In genomic region chr4:150867148-150867547, GRCh38 we compare ENCODE assay signal across 9 cellular contexts.
A peak's percentile ranks its signal among the peaks of the same experiment; 100 is the strongest.
DNase-seq lines count a peak whose midpoint lies in the region; ATAC-seq and TF ChIP-seq lines count a peak whose summit lies in the region.
"Had no signal": no experiment of that assay in that cellular context is flagged by ENCODE, and none has a peak within 500 bp of the region (broad histone marks: within the 10 kb centered on the region; RNA-seq: fewer than 3 reads in every experiment).

No MANE protein-coding gene starts in this region.

- intact Hi-C loops in left ventricle myocardium inferior (cut with micrococcal nuclease) (loop anchor here (10.0 kb wide), 1 partner anchor 562 kb away; no protein-coding TSS in a partner anchor), sciatic nerve (cut with DNase I) (no loop called here)

- H3K36me3 ChIP-seq in adipocyte (ENCODE audit: control insufficient read depth, insufficient read depth, low read length, severe bottlenecking) (no peaks in the 10 kb centered on the region), left ventricle myocardium inferior (no peaks in the 10 kb centered on the region)

- H3K4me1 ChIP-seq in adipocyte (ENCODE audit: control insufficient read depth, insufficient read depth, low read length) (no peaks in the 10 kb centered on the region), left ventricle myocardium inferior (no peaks in the 10 kb centered on the region)
- H3K4me1 ChIP-seq: BLaER1 treated with 17β-estradiol and CSF1 and Interleukin-3, amounts not matched to agents 10 nM and 100 nM had no signal

- H3K27ac ChIP-seq in left ventricle myocardium inferior (replicated peaks), result no peak overlapping the region
- H3K27ac ChIP-seq: BLaER1 treated with 17β-estradiol and CSF1 and Interleukin-3, amounts not matched to agents 10 nM and 100 nM had no signal

- DNase-seq in SIG-M5 treated with dmso at 0.1 percent for 504 hours (lab: John Stamatoyannopoulos, UW; ENCODE audit: unreplicated experiment) (peak; percentile 72), SIG-M5 (lab: John Stamatoyannopoulos, UW) (no peak), NCI-H446 treated with DMSO at 0.1 percent for 48 hours (lab: John Stamatoyannopoulos, UW) (peak; percentile 52), adipocyte (ENCODE audit: low read depth) (peak; percentile 97), left ventricle myocardium inferior (no peak), sciatic nerve (ENCODE audit: low spot score) (no peak)

- H3K4me3 ChIP-seq in adipocyte (ENCODE audit: low read length) (no peak overlapping the region), left ventricle myocardium inferior (no peak overlapping the region)
- H3K4me3 ChIP-seq: BLaER1 treated with 17β-estradiol and CSF1 and Interleukin-3, amounts not matched to agents 10 nM and 100 nM had no signal

- H3K9ac ChIP-seq in adipocyte (ENCODE audit: low read length), result no peak overlapping the region
- H3K9ac ChIP-seq: BLaER1 treated with 17β-estradiol and CSF1 and Interleukin-3, amounts not matched to agents 10 nM and 100 nM had no signal

- ATAC-seq in GM19438 (IDR thresholded peaks at IDR 0.05; ENCODE audit: low read depth, unreplicated experiment), result peak; percentile 82
- ATAC-seq in HG03442 (IDR thresholded peaks at IDR 0.05; ENCODE audit: unreplicated experiment), result peak; percentile 81
- ATAC-seq in sciatic nerve, result peak; percentile 71

- H3K9me3 ChIP-seq in adipocyte (ENCODE audit: control insufficient read depth, low read length), result no peaks in the 10 kb centered on the region
- no peaks in the 10 kb centered on the region for H3K9me3 ChIP-seq in left ventricle myocardium inferior (replicated peaks)
- H3K9me3 ChIP-seq: BLaER1 treated with 17β-estradiol and CSF1 and Interleukin-3, amounts not matched to agents 10 nM and 100 nM had no signal

- H3K27me3 ChIP-seq in adipocyte (replicated peaks; ENCODE audit: control insufficient read depth, insufficient read depth, low read length), result no peaks in the 10 kb centered on the region
- no peaks in the 10 kb centered on the region for H3K27me3 ChIP-seq in left ventricle myocardium inferior (ENCODE audit: low read depth)
- H3K27me3 ChIP-seq: BLaER1 treated with 17β-estradiol and CSF1 and Interleukin-3, amounts not matched to agents 10 nM and 100 nM had no signal

- TF ChIP-seq CTCF in left ventricle myocardium inferior (IDR thresholded peaks at IDR 0.05; ENCODE audit: borderline replicate concordance), result peak; percentile 73

Comparison
In these comparisons a context has a peak if more than half of its experiments do, and no peak if none do; other contexts are left out.
1. DNase-seq: peak in SIG-M5 treated with dmso at 0.1 percent for 504 hours (single experiment), NCI-H446 treated with DMSO at 0.1 percent for 48 hours (single experiment) and adipocyte (single experiment); none in SIG-M5 (single experiment), left ventricle myocardium inferior (single experiment) and sciatic nerve (single experiment).
2. Peak in every context shown above with its lines, with median percentiles within 50 percentile points of each other: ATAC-seq.